ENCODE assay signal across 21 cellular contexts in the genomic region with DNA sequence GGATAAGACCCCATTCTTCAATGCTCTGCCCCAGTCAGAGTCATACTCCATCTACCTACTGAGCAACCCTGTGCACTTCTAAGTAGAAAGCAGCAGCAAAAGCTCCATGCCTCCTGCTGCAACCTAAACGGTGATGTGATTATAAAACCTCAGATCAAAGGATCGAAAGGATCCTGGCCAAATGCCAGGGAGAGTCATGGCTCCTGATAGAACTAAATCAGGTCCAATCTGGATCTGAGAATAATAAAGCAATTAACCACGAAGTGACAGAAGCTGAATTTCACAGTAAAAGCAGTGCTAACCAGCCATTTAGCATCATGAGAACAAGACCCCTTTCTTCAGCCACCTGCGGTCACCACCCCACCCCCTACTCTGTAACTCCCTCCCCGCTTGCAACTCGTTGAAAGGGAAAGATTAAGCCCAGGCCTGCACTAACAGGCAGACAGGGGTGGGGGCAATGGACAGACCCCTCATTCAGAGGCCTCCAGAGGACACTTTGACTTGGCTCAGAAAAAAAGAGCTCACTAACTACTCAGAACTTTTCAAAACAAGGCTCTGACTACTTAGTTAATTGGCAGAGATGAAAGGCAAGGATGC.
DNase-seq lines count a peak whose midpoint lies in the region; ATAC-seq lines count a peak whose summit lies in the region.
"Had no signal": no experiment of that assay in that cellular context is flagged by ENCODE, and none has a peak within 500 bp of the region (broad histone marks: within the 10 kb centered on the region; RNA-seq: fewer than 3 reads in every experiment).

No MANE protein-coding gene starts in this region.

- DNase-seq in NCI-H2029 (lab: John Stamatoyannopoulos, UW) (peak; percentile 32), NCI-H2029 treated with DMSO at 0.1 percent for 48 hours (lab: John Stamatoyannopoulos, UW) (no peak), NCI-H345 treated with DMSO at 0.1 percent for 48 hours (lab: John Stamatoyannopoulos, UW; ENCODE audit: unreplicated experiment) (peak; percentile 59), ecto neural progenitor cell (ENCODE audit: low spot score) (peak; percentile 51), NCI-H2171 (lab: John Stamatoyannopoulos, UW) (no peak), GM03348 (ENCODE audit: low spot score) (no peak)
- DNase-seq: ACHN; activated CD4-positive, alpha-beta T cell treated with anti-CD3 and anti-CD28 coated beads for 48 hours; activated T-cell treated with anti-CD3 and anti-CD28 coated beads, Interleukin-2, amount 50 U/mL, for 4 hours; COR-L47; effector memory CD8-positive, alpha-beta T cell; foreskin melanocyte; immature natural killer cell; left lung; mesendoderm; naive thymus-derived CD4-positive, alpha-beta T cell; NCI-H1048; stimulated activated CD4-positive, alpha-beta T cell treated with anti-CD3 and anti-CD28 coated beads, Interleukin-2, amount 100 ng/mL, for 24 hours; T-helper 17 cell had no signal

- ATAC-seq in HG03175 (IDR thresholded peaks at IDR 0.05; ENCODE audit: unreplicated experiment), result no peak
- ATAC-seq: activated T-cell treated with anti-CD3 and anti-CD28 coated beads, Interleukin-2, amount 50 U/mL, for 4 hours; effector memory CD8-positive, alpha-beta T cell; esophagus mucosa; left lung; naive thymus-derived CD4-positive, alpha-beta T cell; T-helper 17 cell had no signal

Comparison
In these comparisons a context has a peak if more than half of its experiments do, and no peak if none do; other contexts are left out.
1. DNase-seq: peak in NCI-H2029 (single experiment), NCI-H345 treated with DMSO at 0.1 percent for 48 hours (single experiment) and ecto neural progenitor cell (single experiment); none in NCI-H2029 treated with DMSO at 0.1 percent for 48 hours (single experiment), NCI-H2171 (single experiment) and GM03348 (single experiment).